In genomic region chrX:76454456-76454927, GRCh38 we compare ENCODE assay signal across 8 cellular contexts. TPM values are rescaled to one million over a fixed set of nuclear protein-coding genes. Genes with fewer than 3 reads are reported as not detected.
DNase-seq lines count a peak whose midpoint lies in the region; ATAC-seq and TF ChIP-seq lines count a peak whose summit lies in the region.

No MANE protein-coding gene starts in this region.

- no peak overlapping the region for H3K27ac Mint-ChIP-seq in glutamatergic neuron (ENCODE audit: unreplicated experiment)
- H3K27ac Mint-ChIP-seq in stimulated activated naive CD8-positive, alpha-beta T cell treated with anti-CD3 and anti-CD28 coated beads, Interleukin-15, amount 100 ng/mL, for 72 hours = peak overlapping the region in 1 of 2 donors; percentile 7

- no peak overlapping the region for H3K4me3 ChIP-seq in AG04450 (ENCODE audit: low read depth, low read length)

- H3K27me3 Mint-ChIP-seq in glutamatergic neuron (ENCODE audit: unreplicated experiment) = no peaks in the 10 kb centered on the region
- no peaks in the 10 kb centered on the region for H3K27me3 Mint-ChIP-seq in stimulated activated naive CD8-positive, alpha-beta T cell treated with anti-CD3 and anti-CD28 coated beads, Interleukin-15, amount 100 ng/mL, for 72 hours

- H3K27me3 ChIP-seq in AG04450 (ENCODE audit: control insufficient read depth, insufficient read depth, low read length) = no peaks in the 10 kb centered on the region

- H3K4me3 Mint-ChIP-seq in glutamatergic neuron (ENCODE audit: unreplicated experiment) = no peak overlapping the region
- H3K4me3 Mint-ChIP-seq in stimulated activated naive CD8-positive, alpha-beta T cell treated with anti-CD3 and anti-CD28 coated beads, Interleukin-15, amount 100 ng/mL, for 72 hours = no peak overlapping the region

- no peaks in the 10 kb centered on the region for H3K9me3 ChIP-seq in AG04450 (ENCODE audit: control insufficient read depth, insufficient read depth, low read length)

- CTCF ChIA-PET in AG04450 (lab: Charles Lee) = interaction anchor here (1.1 to 2.8 kb wide), 2 partner anchors 12 to 175 kb away, joined by 3 to 33 read pairs; no protein-coding TSS in a partner anchor

- no peaks in the 10 kb centered on the region for H3K9me3 Mint-ChIP-seq in glutamatergic neuron (ENCODE audit: unreplicated experiment)
- H3K9me3 Mint-ChIP-seq in stimulated activated naive CD8-positive, alpha-beta T cell treated with anti-CD3 and anti-CD28 coated beads, Interleukin-15, amount 100 ng/mL, for 72 hours = no peaks in the 10 kb centered on the region

- H3K36me3 Mint-ChIP-seq in glutamatergic neuron (ENCODE audit: unreplicated experiment) = no peaks in the 10 kb centered on the region

- H3K4me1 Mint-ChIP-seq in glutamatergic neuron (ENCODE audit: low read depth, unreplicated experiment) = no peaks in the 10 kb centered on the region
- H3K4me1 Mint-ChIP-seq in stimulated activated naive CD8-positive, alpha-beta T cell treated with anti-CD3 and anti-CD28 coated beads, Interleukin-15, amount 100 ng/mL, for 72 hours = no peaks in the 10 kb centered on the region

- POLR2A ChIA-PET in AG04450 (lab: Yijun Ruan, JAX) = no interaction called here

- peak; percentile 56 for TF ChIP-seq CTCF in AG04450 (IDR thresholded peaks at IDR 0.05; ENCODE audit: low read depth, low read length)
- peak; percentile 76 for TF ChIP-seq CTCF in GM12873 (IDR thresholded peaks at IDR 0.05; ENCODE audit: insufficient read depth, low read depth, low read length, missing control alignments)
- TF ChIP-seq CTCF in glutamatergic neuron (IDR thresholded peaks at IDR 0.05; ENCODE audit: partially characterized antibody, unreplicated experiment) = peak; percentile 44

- ATAC-seq in HG03432 (IDR thresholded peaks at IDR 0.05; ENCODE audit: unreplicated experiment) (peak; percentile 83), SK-N-SH treated with all-trans-retinoic acid at 6 μM for 48 hours (peak; percentile 74)
- no peak for ATAC-seq in stimulated activated naive CD8-positive, alpha-beta T cell treated with anti-CD3 and anti-CD28 coated beads, Interleukin-15, amount 100 ng/mL, for 72 hours

- DNase-seq in AG04450 (ENCODE audit: low read depth, low spot score) = no peak
- no peak for DNase-seq in glutamatergic neuron
- DNase-seq in stimulated activated naive CD8-positive, alpha-beta T cell treated with anti-CD3 and anti-CD28 coated beads, Interleukin-15, amount 100 ng/mL, for 72 hours = peak; percentile 8 to 10
- no peak for DNase-seq in NCI-H446 treated with DMSO at 0.1 percent for 48 hours (lab: John Stamatoyannopoulos, UW)
- DNase-seq in hepatic stellate cell (ENCODE audit: low spot score) = no peak

- H3K27ac ChIP-seq in AG04450 (ENCODE audit: low read depth, low read length) = no peak overlapping the region

TF ChIP-seq in SK-N-SH treated with all-trans-retinoic acid at 6 μM for 48 hours, 23 proteins besides CTCF, POLR2A, EP300 and RAD21:
- TF ChIP-seq SNAI2 (CRISPR knock-in tag; IDR thresholded peaks at IDR 0.05) = no peak
- no peak for TF ChIP-seq CREB5 (CRISPR knock-in tag; IDR thresholded peaks at IDR 0.05; ENCODE audit: low read depth)
- no peak for TF ChIP-seq GLIS3 (CRISPR knock-in tag; IDR thresholded peaks at IDR 0.05)
- TF ChIP-seq ISL1 (CRISPR knock-in tag; IDR thresholded peaks at IDR 0.05) = no peak
- TF ChIP-seq ARNTL (CRISPR knock-in tag; IDR thresholded peaks at IDR 0.05; ENCODE audit: borderline replicate concordance, low read depth) = no peak
- no peak for TF ChIP-seq ZC3H10 (CRISPR knock-in tag; IDR thresholded peaks at IDR 0.05)
- no peak for TF ChIP-seq PATZ1 (CRISPR knock-in tag; IDR thresholded peaks at IDR 0.05; ENCODE audit: borderline replicate concordance)
- TF ChIP-seq TOX (CRISPR knock-in tag; IDR thresholded peaks at IDR 0.05; ENCODE audit: borderline replicate concordance) = no peak
- TF ChIP-seq TCF4 (CRISPR knock-in tag; IDR thresholded peaks at IDR 0.05; ENCODE audit: borderline replicate concordance) = no peak
- TF ChIP-seq TSHZ2 (CRISPR knock-in tag; IDR thresholded peaks at IDR 0.05) = no peak
- no peak for TF ChIP-seq RARB (CRISPR knock-in tag; IDR thresholded peaks at IDR 0.05)
- no peak for TF ChIP-seq ZNF8 (CRISPR knock-in tag; IDR thresholded peaks at IDR 0.05)
- TF ChIP-seq ESRRG (CRISPR knock-in tag; IDR thresholded peaks at IDR 0.05) = no peak
- TF ChIP-seq OSR1 (CRISPR knock-in tag; IDR thresholded peaks at IDR 0.05) = no peak
- TF ChIP-seq CSDC2 (CRISPR knock-in tag; IDR thresholded peaks at IDR 0.05) = no peak
- TF ChIP-seq BACH2 (CRISPR knock-in tag; IDR thresholded peaks at IDR 0.05; ENCODE audit: borderline replicate concordance) = no peak
- TF ChIP-seq ZNF565 (CRISPR knock-in tag; conservative IDR thresholded peaks at IDR 0.05; ENCODE audit: low read depth) = no peak

RNA-seq across cellular contexts. Expression of gene MAGEE1, which starts 27.0 kb away (rescaled TPM):
- 0.16 and 0.35 TPM in 2 replicates for polyA plus RNA-seq in AG04450 (2011; rRNA removed)
- polyA minus RNA-seq in AG04450 (2011; rRNA and poly(A)+ RNA removed) = 0.23 and 0.30 TPM in 2 replicates
- 7.1 TPM for total RNA-seq in glutamatergic neuron (ENCODE audit: unreplicated experiment)

Comparison
In these comparisons a context has a peak if more than half of its experiments do, and no peak if none do; other contexts are left out.
1. DNase-seq: peak in stimulated activated naive CD8-positive, alpha-beta T cell treated with anti-CD3 and anti-CD28 coated beads, Interleukin-15, amount 100 ng/mL, for 72 hours (2 of 2); none in AG04450 (single experiment), glutamatergic neuron (single experiment), NCI-H446 treated with DMSO at 0.1 percent for 48 hours (single experiment) and hepatic stellate cell (single experiment).
2. Peak in every context shown above with its lines, with median percentiles within 50 percentile points of each other: CTCF ChIP-seq.